Comparison of ENCODE assay signal across 8 cellular contexts in the genomic region with DNA sequence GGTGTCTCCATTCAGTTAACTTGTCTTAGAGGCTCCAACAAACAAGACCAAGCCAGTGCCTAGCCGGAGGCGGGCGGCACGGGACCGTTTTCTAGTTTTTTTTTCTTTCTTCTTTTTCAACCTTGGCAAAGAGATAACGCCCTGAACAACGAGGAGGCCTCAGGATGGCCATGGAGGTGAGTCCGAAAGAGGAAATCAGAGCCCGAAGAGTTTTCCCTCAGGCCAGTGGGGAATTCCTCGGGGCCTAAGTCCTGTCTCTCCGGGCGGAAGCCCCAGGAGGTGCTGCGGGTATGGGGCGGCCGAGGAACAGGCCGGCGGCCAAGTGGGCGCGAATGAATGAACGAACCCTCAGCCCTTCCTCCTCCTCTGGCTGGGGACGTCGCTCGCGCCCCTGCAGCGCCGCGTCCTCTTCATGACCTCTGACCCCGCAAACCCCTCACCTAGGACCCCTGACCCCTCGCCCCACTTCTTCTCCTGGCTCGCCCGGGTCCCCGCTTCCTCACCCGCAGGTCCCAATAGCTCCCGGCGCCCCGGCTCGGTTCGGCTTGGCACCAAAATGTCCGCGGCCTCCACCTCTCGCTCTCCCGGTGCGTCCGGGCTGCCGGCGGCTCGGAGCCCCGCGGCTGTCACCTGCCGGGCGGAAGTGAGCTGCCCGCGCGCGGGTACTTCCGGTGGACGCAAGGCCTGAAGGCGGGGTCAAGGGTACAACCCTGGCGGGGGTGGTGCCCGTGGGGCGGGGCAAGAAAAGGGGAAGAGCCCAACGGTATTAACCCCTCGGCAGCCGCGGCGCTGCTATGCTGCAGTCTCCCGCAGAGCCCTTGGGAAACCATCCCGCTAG. TPM values are rescaled to one million over a fixed set of nuclear protein-coding genes. Genes with fewer than 3 reads are reported as not detected.
A peak's percentile ranks its signal among the peaks of the same experiment; 100 is the strongest.
DNase-seq lines count a peak whose midpoint lies in the region; TF ChIP-seq lines count a peak whose summit lies in the region.

Gene AP1B1, minus strand, starts transcription at position 650 of the 838 bp plus-strand sequence. CDS start 21,327 bp downstream, outside the sequence.

- CTCF ChIA-PET in CD8-positive, alpha-beta memory T cell (lab: Charles Lee) = interaction anchor here (1.2 kb wide), 1 partner anchor 27 kb away, joined by 3 read pairs; no protein-coding TSS in a partner anchor
- CTCF ChIA-PET in activated CD8-positive, alpha-beta memory T cell treated with anti-CD3 and anti-CD28 coated beads for 36 hours (lab: Charles Lee) = interaction anchor here (1.0 to 1.9 kb wide), 2 partner anchors 14 to 166 kb away, joined by 3 to 6 read pairs; partner anchors contain the start of gene THOC5

- H3K27me3 ChIP-seq in CD8-positive, alpha-beta memory T cell (ENCODE audit: insufficient read depth, low read length, poor library complexity, severe bottlenecking) = no peaks in the 10 kb centered on the region

- peak within 1 kb of the TSS; percentile 95 for H3K4me3 ChIP-seq in CD8-positive, alpha-beta memory T cell (ENCODE audit: low read length)

- H3K9me3 Mint-ChIP-seq in CD8-positive, alpha-beta memory T cell = no peaks in the 10 kb centered on the region

- peak within 1 kb of the TSS; percentile 93 to 96 (median 94) for H3K4me3 Mint-ChIP-seq in CD8-positive, alpha-beta memory T cell

- no peak for TF ChIP-seq CTCF in GM20000 (IDR thresholded peaks at IDR 0.05; ENCODE audit: extremely low read depth, missing control alignments)

- H3K36me3 ChIP-seq in CD8-positive, alpha-beta memory T cell (ENCODE audit: insufficient read depth, low read length) = no peaks in the 10 kb centered on the region

- H3K27me3 Mint-ChIP-seq in CD8-positive, alpha-beta memory T cell = no peaks in the 10 kb centered on the region

- H3K9me3 ChIP-seq in CD8-positive, alpha-beta memory T cell (ENCODE audit: low read length) = no peaks in the 10 kb centered on the region

- DNase-seq in CD8-positive, alpha-beta memory T cell = peak; percentile 85 to 93 (median 88)
- peak; percentile 95 for DNase-seq in GM20000 (ENCODE audit: low spot score)
- DNase-seq in HT1080 (ENCODE audit: low read depth) = peak; percentile 84
- DNase-seq in NOMO-1 (lab: John Stamatoyannopoulos, UW; ENCODE audit: unreplicated experiment in 2 of 2) = peak; percentile 91 to 96
- peak; percentile 84 for DNase-seq in effector CD8-positive, alpha-beta T cell (lab: John Stamatoyannopoulos, UW)
- peak; percentile 55 to 86 for DNase-seq in lung microvascular endothelial cell (ENCODE audit: low read depth in 2 of 2)
- peak; percentile 92 to 97 (median 93) for DNase-seq in stimulated activated CD4-positive, alpha-beta T cell treated with anti-CD3 and anti-CD28 coated beads, TNF-alpha, amount 100 ng/mL, for 48 hours (ENCODE audit: low read depth in 3 of 3)

- peaks cover 27% of the 10 kb centered on the region for H3K4me1 ChIP-seq in CD8-positive, alpha-beta memory T cell (ENCODE audit: insufficient read depth, low read length)

- POLR2A ChIA-PET in CD8-positive, alpha-beta memory T cell (lab: Charles Lee) = interaction anchor here (1.0 kb wide), 1 partner anchor 27 kb away, joined by 4 read pairs; no protein-coding TSS in a partner anchor
- POLR2A ChIA-PET in activated CD8-positive, alpha-beta memory T cell treated with anti-CD3 and anti-CD28 coated beads for 36 hours (lab: Charles Lee) = interaction anchor here (0.7 kb wide), 1 partner anchor 165 kb away, joined by 3 read pairs; no protein-coding TSS in a partner anchor

- peak within 1 kb of the TSS; percentile 89 for H3K27ac ChIP-seq in CD8-positive, alpha-beta memory T cell (ENCODE audit: low read depth, low read length)

- H3K27ac Mint-ChIP-seq in CD8-positive, alpha-beta memory T cell = peak within 1 kb of the TSS; percentile 91 to 98 (median 95)

- H3K36me3 Mint-ChIP-seq in CD8-positive, alpha-beta memory T cell = peaks cover 0 to 20% (median 1%) of the 10 kb centered on the region in 3 donors

- H3K4me1 Mint-ChIP-seq in CD8-positive, alpha-beta memory T cell = peaks cover 36 to 58% (median 44%) of the 10 kb centered on the region in 3 donors

RNA-seq across cellular contexts. Expression of gene AP1B1, which starts in this region (rescaled TPM):
- 10 to 100 TPM; 75.0 to 75.1 TPM for total RNA-seq in CD8-positive, alpha-beta memory T cell
- polyA plus RNA-seq in CD8-positive, alpha-beta memory T cell = 22.9 TPM
- 88.1 and 116 TPM in 2 replicates for total RNA-seq in HT1080 (2014; rRNA removed; shearing (Covaris generic))
- 55.8 and 58.0 TPM in 2 replicates for polyA plus RNA-seq in HT1080 (2015; cell fraction: cytosol; rRNA removed)
- 80.6 and 81.4 TPM in 2 replicates for polyA plus RNA-seq in HT1080 (2015; cell fraction: nucleus; rRNA removed)
- total RNA-seq in activated CD8-positive, alpha-beta memory T cell treated with anti-CD3 and anti-CD28 coated beads for 36 hours = 10 to 100 TPM; 75.4 to 76.5 TPM
- 102 and 119 TPM in 2 replicates for total RNA-seq in lung microvascular endothelial cell

Comparison
In these comparisons a context has a peak if more than half of its experiments do, and no peak if none do; other contexts are left out.
1. Peak in every context shown above with its lines: DNase-seq, H3K4me3 ChIP-seq and H3K27ac ChIP-seq.